9 cellular contexts compared by ENCODE assay signal in the genomic region with DNA sequence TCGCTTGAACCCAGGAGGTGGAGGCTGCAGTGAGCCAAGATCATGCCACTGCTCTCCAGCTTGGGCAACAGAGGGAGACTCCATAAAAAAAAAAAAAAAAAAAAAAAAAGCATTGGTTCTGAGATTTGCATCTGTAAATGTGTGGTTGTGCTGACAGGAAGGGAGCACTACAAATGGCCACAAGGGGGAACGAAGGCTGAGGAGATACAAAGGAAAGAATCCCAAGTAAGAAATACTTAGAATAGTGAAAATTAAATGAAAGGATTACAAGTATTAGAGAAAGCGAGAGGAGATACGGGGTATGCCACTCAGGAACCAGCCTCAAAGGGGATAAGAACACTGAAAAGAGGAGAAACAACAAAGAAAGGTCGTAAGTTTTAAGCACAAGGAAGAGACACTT.
DNase-seq lines count a peak whose midpoint lies in the region; ATAC-seq and FAIRE-seq lines count a peak whose summit lies in the region.
"Had no signal": no experiment of that assay in that cellular context is flagged by ENCODE, and none has a peak within 500 bp of the region (broad histone marks: within the 10 kb centered on the region; RNA-seq: fewer than 3 reads in every experiment).

No MANE protein-coding gene starts in this region.

- H3K27me3 ChIP-seq in CD4-positive, alpha-beta memory T cell (ENCODE audit: insufficient read depth, low read length): no peaks in the 10 kb centered on the region

- POLR2A ChIA-PET in CD4-positive, alpha-beta memory T cell (lab: Charles Lee; ENCODE audit: partially characterized antibody): interaction anchor here (1.2 to 1.5 kb wide), 2 partner anchors 11 to 403 kb away, joined by 4 to 5 read pairs; no protein-coding TSS in a partner anchor

- peak overlapping the region in 5 of 7 donors; percentile 6 to 62 (median 52) for H3K27ac Mint-ChIP-seq in CD4-positive, alpha-beta memory T cell
- H3K27ac Mint-ChIP-seq: T-helper 1 cell treated with Interleukin-12 subunit alpha and Interleukin-12 subunit beta and Interleukin-4 antibody, amounts not matched to agents 30 μg/mL and 1 μg/mL, for 36 hours had no signal

- intact Hi-C loops in CD4-positive, alpha-beta memory T cell (cut with micrococcal nuclease): no loop called here

- peaks cover 8% of the 10 kb centered on the region for H3K36me3 ChIP-seq in CD4-positive, alpha-beta memory T cell (ENCODE audit: insufficient read depth, low read length)

- H3K9me3 ChIP-seq in CD4-positive, alpha-beta memory T cell (ENCODE audit: control insufficient read depth in 1 of 2, low read length in 2 of 2): no peaks in the 10 kb centered on the region

- H3K27me3 Mint-ChIP-seq in CD4-positive, alpha-beta memory T cell: no peaks in the 10 kb centered on the region

- peak in 2 of 5 donors; percentile 20 to 29 for DNase-seq in CD4-positive, alpha-beta memory T cell
- DNase-seq in OCI-M1 (lab: John Stamatoyannopoulos, UW): peak; percentile 74
- DNase-seq in foreskin melanocyte: peak; percentile 35
- no peak for DNase-seq in cerebellar nuclear complex (lab: John Stamatoyannopoulos, UW)
- DNase-seq in GM19239 (ENCODE audit: insufficient read length, low spot score): no peak
- no peak for DNase-seq in frontal cortex (ENCODE audit: low spot score in 2 of 2)
- DNase-seq in 8988T: no peak

- peaks cover 31 to 59% (median 48%) of the 10 kb centered on the region in 4 donors for H3K4me1 Mint-ChIP-seq in CD4-positive, alpha-beta memory T cell

- peaks cover 23 to 28% of the 10 kb centered on the region in 2 donors for H3K36me3 Mint-ChIP-seq in CD4-positive, alpha-beta memory T cell

- peak; percentile 57 for ATAC-seq in GM19023 (IDR thresholded peaks at IDR 0.05; ENCODE audit: unreplicated experiment)

- H3K9me3 Mint-ChIP-seq in CD4-positive, alpha-beta memory T cell: no peaks in the 10 kb centered on the region
- H3K9me3 Mint-ChIP-seq: T-helper 1 cell treated with Interleukin-12 subunit alpha and Interleukin-12 subunit beta and Interleukin-4 antibody, amounts not matched to agents 30 μg/mL and 1 μg/mL, for 36 hours had no signal

- no peak overlapping the region for H3K27ac ChIP-seq in CD4-positive, alpha-beta memory T cell (ENCODE audit: low read depth, low read length)

- peak overlapping the region in 5 of 8 donors; percentile 1 to 52 (median 10) for H3K4me3 Mint-ChIP-seq in CD4-positive, alpha-beta memory T cell
- H3K4me3 Mint-ChIP-seq: T-helper 1 cell treated with Interleukin-12 subunit alpha and Interleukin-12 subunit beta and Interleukin-4 antibody, amounts not matched to agents 30 μg/mL and 1 μg/mL, for 36 hours had no signal

- FAIRE-seq in GM19239 (lab: Jason Lieb, UNC): no peak
- FAIRE-seq in frontal cortex (lab: Jason Lieb, UNC): no peak

- CTCF ChIA-PET in CD4-positive, alpha-beta memory T cell (lab: Charles Lee; ENCODE audit: partially characterized antibody): interaction anchor here (0.7 to 6.8 kb wide), 19 partner anchors 9 to 1477 kb away, joined by 3 to 59 read pairs (median 4); partner anchors contain the start of gene KLF5

- H3K4me3 ChIP-seq in CD4-positive, alpha-beta memory T cell (ENCODE audit: low read length in 2 of 2): no peak overlapping the region

- H3K4me1 ChIP-seq in CD4-positive, alpha-beta memory T cell (ENCODE audit: insufficient read depth, low read length): peaks cover 33% of the 10 kb centered on the region

Comparison
In these comparisons a context has a peak if more than half of its experiments do, and no peak if none do; other contexts are left out.
1. DNase-seq: peak in OCI-M1 (single experiment) and foreskin melanocyte (single experiment); none in cerebellar nuclear complex (0 of 2), GM19239 (single experiment), frontal cortex (0 of 2) and 8988T (single experiment).